ENCODE assay signal across 36 cellular contexts in the genomic region with DNA sequence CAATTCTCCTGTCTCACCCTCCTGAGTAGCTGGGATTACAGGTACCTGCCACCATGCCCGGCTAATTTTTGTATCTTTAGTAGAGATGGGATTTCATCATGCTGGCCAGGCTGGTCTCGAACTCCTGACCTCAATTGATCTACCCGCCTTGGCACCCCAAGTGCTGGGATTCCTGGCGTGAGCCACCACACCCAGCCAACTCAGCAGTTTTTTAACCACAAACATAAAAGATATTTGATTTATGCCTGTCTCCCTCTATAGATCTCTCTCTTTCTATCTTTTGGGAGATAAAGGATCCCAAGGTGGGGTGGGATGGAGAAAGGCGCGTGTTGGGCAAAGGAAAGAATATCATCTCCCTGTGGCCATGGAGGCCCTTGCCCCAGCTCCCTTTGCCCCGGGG. TPM values are rescaled to one million over a fixed set of nuclear protein-coding genes. Genes with fewer than 3 reads are reported as not detected.
"Had no signal": no experiment of that assay in that cellular context is flagged by ENCODE, and none has a peak within 500 bp of the region (broad histone marks: within the 10 kb centered on the region; RNA-seq: fewer than 3 reads in every experiment).

No MANE protein-coding gene starts in this region.

- H3K9me3 ChIP-seq: adrenal gland, breast epithelium, colonic mucosa, gastroesophageal sphincter had no signal

- H3K4me1 ChIP-seq: adrenal gland, breast epithelium, colonic mucosa, foreskin keratinocyte, gastroesophageal sphincter had no signal

- H3K9me3 Mint-ChIP-seq: activated CD4-positive, alpha-beta memory T cell treated with anti-CD3 and anti-CD28 coated beads for 36 hours; activated naive CD4-positive, alpha-beta T cell treated with anti-CD3 and anti-CD28 coated beads, Interleukin-2, amount 10 ng/mL, durations not matched to agents 7 days and 5 days; activated naive CD4-positive, alpha-beta T cell treated with anti-CD3 and anti-CD28 coated beads, Interleukin-2, amount 50 U/mL, for 72 hours; dendritic cell treated with granulocyte-macrophage colony-stimulating factor and Interleukin-4, amounts not matched to agents 40 ng/mL and 50 ng/mL, for 4 days; endodermal cell; T-cell; T-helper 1 cell treated with Interleukin-12 subunit alpha and Interleukin-12 subunit beta and Interleukin-4 antibody, amounts not matched to agents 30 μg/mL and 1 μg/mL, for 36 hours had no signal

- H3K4me1 Mint-ChIP-seq: endodermal cell had no signal

- H3K27ac Mint-ChIP-seq: activated CD4-positive, alpha-beta memory T cell treated with anti-CD3 and anti-CD28 coated beads for 36 hours; activated CD4-positive, alpha-beta T cell treated with anti-CD3 and anti-CD28 coated beads for 36 hours; activated CD4-positive, alpha-beta T cell treated with anti-CD3 and anti-CD28 coated beads, Interleukin-2, amount 10 ng/mL, durations not matched to agents 24 days and 14 days; activated CD8-positive, alpha-beta memory T cell treated with anti-CD3 and anti-CD28 coated beads, Interleukin-2, amount 10 ng/mL, durations not matched to agents 7 days and 5 days; activated CD8-positive, alpha-beta T cell treated with anti-CD3 and anti-CD28 coated beads, Interleukin-2, amount 10 ng/mL, durations not matched to agents 7 days and 5 days; activated naive CD4-positive, alpha-beta T cell treated with anti-CD3 and anti-CD28 coated beads, Interleukin-2, amount 10 ng/mL, durations not matched to agents 7 days and 5 days; activated naive CD4-positive, alpha-beta T cell treated with anti-CD3 and anti-CD28 coated beads, Interleukin-2, amount 50 U/mL, for 72 hours; activated T-helper 1 cell treated with anti-CD3 and anti-CD28 coated beads, Interleukin-12 subunit alpha, Interleukin-12 subunit beta, Interleukin-2, Interleukin-4 antibody, amounts not matched to agents 30 ng/mL and 10 ng/mL and 1 ng/mL, durations not matched to agents 14 hours and 24 hours and 36 hours; brain; dendritic cell treated with granulocyte-macrophage colony-stimulating factor and Interleukin-4, amounts not matched to agents 40 ng/mL and 50 ng/mL, for 4 days; endodermal cell; T-cell; T-helper 1 cell treated with Interleukin-12 subunit alpha and Interleukin-12 subunit beta and Interleukin-4 antibody, amounts not matched to agents 30 μg/mL and 1 μg/mL, for 36 hours; T-helper 2 cell treated with Interferon-gamma antibody and Interleukin-4, amounts not matched to agents 5 μg/mL and 100 μg/mL, for 36 hours had no signal

- H3K4me3 ChIP-seq: adrenal gland, breast epithelium, cardiac muscle cell, colonic mucosa, dorsolateral prefrontal cortex, gastroesophageal sphincter had no signal

- DNase-seq: activated CD4-positive, alpha-beta memory T cell treated with anti-CD3 and anti-CD28 coated beads for 36 hours; activated CD4-positive, alpha-beta T cell treated with anti-CD3 and anti-CD28 coated beads for 36 hours; activated CD4-positive, alpha-beta T cell treated with anti-CD3 and anti-CD28 coated beads, Interleukin-2, amount 10 ng/mL, durations not matched to agents 24 days and 14 days; activated CD4-positive, CD25-positive, alpha-beta regulatory T cell; activated CD4-positive, CD25-positive, alpha-beta regulatory T cell treated with anti-CD3 and anti-CD28 coated beads, Interleukin-2, amount 50 U/mL, for 72 hours; activated CD8-positive, alpha-beta memory T cell treated with anti-CD3 and anti-CD28 coated beads, Interleukin-2, amount 10 ng/mL, durations not matched to agents 7 days and 5 days; activated CD8-positive, alpha-beta memory T cell treated with anti-CD3 and anti-CD28 coated beads, Interleukin-2, amount 50 U/mL, for 4 hours; activated CD8-positive, alpha-beta T cell treated with anti-CD3 and anti-CD28 coated beads, Interleukin-2, amount 10 ng/mL, durations not matched to agents 7 days and 5 days; activated gamma-delta T cell; activated naive CD4-positive, alpha-beta T cell; activated naive CD4-positive, alpha-beta T cell treated with anti-CD3 and anti-CD28 coated beads, Interleukin-2, amount 10 ng/mL, durations not matched to agents 7 days and 5 days; activated T-cell treated with anti-CD3 and anti-CD28 coated beads, Interleukin-2, amount 50 U/mL, for 1 hour; activated T-cell treated with anti-CD3 and anti-CD28 coated beads, Interleukin-2, amount 50 U/mL, for 48 hours; adrenal gland; amygdala; aorta; central memory CD4-positive, alpha-beta T cell; cerebellar nuclear complex; colonic mucosa; dorsolateral prefrontal cortex; effector memory CD4-positive, alpha-beta T cell; endodermal cell; foreskin keratinocyte; SW 1271; T-cell had no signal

- ATAC-seq: activated CD4-positive, alpha-beta T cell treated with anti-CD3 and anti-CD28 coated beads for 36 hours; activated CD8-positive, alpha-beta memory T cell treated with anti-CD3 and anti-CD28 coated beads, Interleukin-2, amount 10 ng/mL, durations not matched to agents 7 days and 5 days; activated CD8-positive, alpha-beta T cell treated with anti-CD3 and anti-CD28 coated beads, Interleukin-2, amount 10 ng/mL, durations not matched to agents 7 days and 5 days; activated naive CD4-positive, alpha-beta T cell treated with anti-CD3 and anti-CD28 coated beads, Interleukin-2, amount 50 U/mL, for 72 hours; esophagus mucosa; foreskin keratinocyte; gastroesophageal sphincter; T-cell had no signal

- H3K36me3 ChIP-seq: breast epithelium, cardiac muscle cell, colonic mucosa had no signal

- H3K27ac ChIP-seq: adrenal gland, breast epithelium, cardiac muscle cell, colonic mucosa, dorsolateral prefrontal cortex, foreskin keratinocyte, gastroesophageal sphincter had no signal

- H3K27me3 Mint-ChIP-seq: activated CD4-positive, alpha-beta memory T cell treated with anti-CD3 and anti-CD28 coated beads for 36 hours; activated CD4-positive, alpha-beta T cell treated with anti-CD3 and anti-CD28 coated beads for 36 hours; activated CD4-positive, alpha-beta T cell treated with anti-CD3 and anti-CD28 coated beads, Interleukin-2, amount 10 ng/mL, durations not matched to agents 24 days and 14 days; activated CD8-positive, alpha-beta memory T cell treated with anti-CD3 and anti-CD28 coated beads, Interleukin-2, amount 10 ng/mL, durations not matched to agents 7 days and 5 days; T-cell had no signal

- H3K27me3 ChIP-seq: adrenal gland, breast epithelium, cardiac muscle cell, colonic mucosa, dorsolateral prefrontal cortex, gastroesophageal sphincter had no signal

- H3K4me3 Mint-ChIP-seq: activated CD4-positive, alpha-beta memory T cell treated with anti-CD3 and anti-CD28 coated beads for 36 hours; activated CD4-positive, alpha-beta T cell treated with anti-CD3 and anti-CD28 coated beads for 36 hours; activated CD4-positive, alpha-beta T cell treated with anti-CD3 and anti-CD28 coated beads, Interleukin-2, amount 10 ng/mL, durations not matched to agents 24 days and 14 days; activated CD8-positive, alpha-beta memory T cell treated with anti-CD3 and anti-CD28 coated beads, Interleukin-2, amount 10 ng/mL, durations not matched to agents 7 days and 5 days; activated CD8-positive, alpha-beta T cell treated with anti-CD3 and anti-CD28 coated beads, Interleukin-2, amount 10 ng/mL, durations not matched to agents 7 days and 5 days; activated naive CD4-positive, alpha-beta T cell treated with anti-CD3 and anti-CD28 coated beads, Interleukin-2, amount 10 ng/mL, durations not matched to agents 7 days and 5 days; activated T-helper 1 cell treated with anti-CD3 and anti-CD28 coated beads, Interleukin-12 subunit alpha, Interleukin-12 subunit beta, Interleukin-2, Interleukin-4 antibody, amounts not matched to agents 30 ng/mL and 10 ng/mL and 1 ng/mL, durations not matched to agents 14 hours and 24 hours and 36 hours; brain; dendritic cell treated with granulocyte-macrophage colony-stimulating factor and Interleukin-4, amounts not matched to agents 40 ng/mL and 50 ng/mL, for 4 days; endodermal cell; T-cell; T-helper 1 cell treated with Interleukin-12 subunit alpha and Interleukin-12 subunit beta and Interleukin-4 antibody, amounts not matched to agents 30 μg/mL and 1 μg/mL, for 36 hours; T-helper 2 cell treated with Interferon-gamma antibody and Interleukin-4, amounts not matched to agents 5 μg/mL and 100 μg/mL, for 36 hours had no signal

RNA-seq across cellular contexts. Expression of gene NR4A3, which starts 26.8 kb away (rescaled TPM):
- total RNA-seq: epithelial cell of proximal tubule had no signal
